ENCODE assay signal across 11 cellular contexts in the genomic region with DNA sequence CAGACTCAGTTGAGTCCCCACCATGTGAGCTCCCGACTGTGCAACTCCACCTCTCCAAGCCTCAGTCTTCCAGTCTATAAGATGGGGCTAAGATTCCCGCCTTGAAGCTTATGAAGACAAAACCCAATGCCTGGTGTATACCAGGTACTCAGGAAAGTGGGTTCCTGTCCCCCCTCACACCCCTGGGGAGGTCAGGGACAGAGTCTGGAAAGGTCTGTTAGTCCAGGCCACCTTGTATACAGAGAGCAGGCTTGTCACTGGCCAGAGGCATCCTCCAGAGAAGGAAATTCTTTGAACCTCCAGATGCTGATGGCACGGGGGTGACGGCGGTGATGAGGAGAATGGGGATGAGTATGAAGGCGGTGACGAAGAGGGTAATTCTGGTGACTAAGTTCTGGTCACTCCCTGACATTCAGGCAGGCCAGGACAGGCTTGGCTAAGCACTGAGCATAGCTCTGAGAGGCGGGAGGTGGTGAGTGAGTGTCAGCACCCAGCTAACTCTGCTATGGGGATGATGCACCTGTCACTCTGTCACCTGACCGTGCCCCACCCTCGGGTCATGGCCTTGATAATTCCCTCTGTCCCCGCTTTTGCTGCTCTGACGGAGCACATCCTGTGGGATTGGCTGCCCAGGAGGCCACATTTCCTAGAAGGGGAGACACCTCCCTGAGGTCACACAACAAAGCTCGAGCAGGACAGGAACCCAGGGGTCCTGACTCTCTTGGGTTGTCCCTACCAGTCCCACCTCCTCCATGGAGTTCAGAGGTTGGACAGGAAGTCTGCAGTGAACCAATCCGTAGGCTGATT. TPM values are rescaled to one million over a fixed set of nuclear protein-coding genes. Genes with fewer than 3 reads are reported as not detected.
DNase-seq lines count a peak whose midpoint lies in the region; ATAC-seq, FAIRE-seq and TF ChIP-seq lines count a peak whose summit lies in the region.
"Had no signal": no experiment of that assay in that cellular context is flagged by ENCODE, and none has a peak within 500 bp of the region (broad histone marks: within the 10 kb centered on the region; RNA-seq: fewer than 3 reads in every experiment).

No MANE protein-coding gene starts in this region.

- ATAC-seq in HG02678 (IDR thresholded peaks at IDR 0.05; ENCODE audit: unreplicated experiment) (no peak), GM18517 (IDR thresholded peaks at IDR 0.05; ENCODE audit: unreplicated experiment) (no peak)

- H3K4me3 Mint-ChIP-seq in osteocyte (ENCODE audit: unreplicated experiment), result no peak overlapping the region

- FAIRE-seq in HTR-8/SVneo (lab: Jason Lieb, UNC), result peak; percentile 59
- FAIRE-seq: endometrium had no signal

- H3K27ac Mint-ChIP-seq in osteocyte (ENCODE audit: unreplicated experiment), result no peak overlapping the region

- DNase-seq in DMS53 (lab: John Stamatoyannopoulos, UW) (peak; percentile 65), HTR-8/SVneo (ENCODE audit: insufficient read length, low spot score) (no peak), coronary artery (ENCODE audit: low spot score) (peak; percentile 50), osteocyte (ENCODE audit: extremely low spot score, unreplicated experiment) (peak; percentile 81), NCI-H2107 (lab: John Stamatoyannopoulos, UW) (no peak), NCI-H2196 treated with DMSO at 0.1 percent for 48 hours (lab: John Stamatoyannopoulos, UW; ENCODE audit: unreplicated experiment) (no peak)
- DNase-seq: DMS153, NCI-H446 treated with DMSO at 0.1 percent for 48 hours had no signal

- H3K36me3 Mint-ChIP-seq in osteocyte (ENCODE audit: unreplicated experiment), result no peaks in the 10 kb centered on the region

- no peak overlapping the region for H3K27ac ChIP-seq in coronary artery

- H3K4me1 Mint-ChIP-seq in osteocyte (ENCODE audit: unreplicated experiment), result peaks cover 1% of the 10 kb centered on the region

- H3K9me3 Mint-ChIP-seq in osteocyte (ENCODE audit: unreplicated experiment), result no peaks in the 10 kb centered on the region

- H3K27me3 Mint-ChIP-seq in osteocyte (ENCODE audit: unreplicated experiment), result no peaks in the 10 kb centered on the region

- TF ChIP-seq CTCF in coronary artery (IDR thresholded peaks at IDR 0.05), result no peak
- TF ChIP-seq CTCF in osteocyte (IDR thresholded peaks at IDR 0.05), result no peak

- H3K4me3 ChIP-seq in coronary artery, result no peak overlapping the region

RNA-seq across cellular contexts. Expression of a gene that starts 30.9 kb away (rescaled TPM):
- total RNA-seq in osteocyte, result 175 and 176 TPM in 2 replicates

Comparison
In these comparisons a context has a peak if more than half of its experiments do, and no peak if none do; other contexts are left out.
1. DNase-seq: peak in DMS53 (single experiment), coronary artery (single experiment) and osteocyte (single experiment); none in HTR-8/SVneo (single experiment), NCI-H2107 (single experiment) and NCI-H2196 treated with DMSO at 0.1 percent for 48 hours (single experiment).